In genomic region chr4:88277711-88278025, GRCh38 we compare ENCODE assay signal across 23 cellular contexts. TPM values are rescaled to one million over a fixed set of nuclear protein-coding genes. Genes with fewer than 3 reads are reported as not detected.
DNase-seq lines count a peak whose midpoint lies in the region; ATAC-seq, FAIRE-seq and TF ChIP-seq lines count a peak whose summit lies in the region.
"Had no signal": no experiment of that assay in that cellular context is flagged by ENCODE, and none has a peak within 500 bp of the region (broad histone marks: within the 10 kb centered on the region; RNA-seq: fewer than 3 reads in every experiment).

No MANE protein-coding gene starts in this region.

- H3K27ac Mint-ChIP-seq in nephron progenitor cell, result no peak overlapping the region
- H3K27ac Mint-ChIP-seq in WTC11, result no peak overlapping the region; the same call in 1 of the 2 replicates
- H3K27ac Mint-ChIP-seq: activated naive CD4-positive, alpha-beta T cell treated with anti-CD3 and anti-CD28 coated beads, Interleukin-2, amount 10 ng/mL, durations not matched to agents 7 days and 5 days; activated T-helper 1 cell treated with anti-CD3 and anti-CD28 coated beads, Interleukin-12 subunit alpha, Interleukin-12 subunit beta, Interleukin-2, Interleukin-4 antibody, amounts not matched to agents 30 ng/mL and 10 ng/mL and 1 ng/mL, durations not matched to agents 14 hours and 24 hours and 36 hours had no signal

- no peak overlapping the region for H3K4me3 Mint-ChIP-seq in nephron progenitor cell
- H3K4me3 Mint-ChIP-seq in WTC11, result no peak overlapping the region
- H3K4me3 Mint-ChIP-seq: activated naive CD4-positive, alpha-beta T cell treated with anti-CD3 and anti-CD28 coated beads, Interleukin-2, amount 10 ng/mL, durations not matched to agents 7 days and 5 days; activated T-helper 1 cell treated with anti-CD3 and anti-CD28 coated beads, Interleukin-12 subunit alpha, Interleukin-12 subunit beta, Interleukin-2, Interleukin-4 antibody, amounts not matched to agents 30 ng/mL and 10 ng/mL and 1 ng/mL, durations not matched to agents 14 hours and 24 hours and 36 hours had no signal

- FAIRE-seq in GM12891 (lab: Jason Lieb, UNC) (peak; percentile 52), K562 (lab: Jason Lieb, UNC) (no peak)
- FAIRE-seq: keratinocyte had no signal

- H3K4me1 Mint-ChIP-seq in nephron progenitor cell (peaks cover 39% of the 10 kb centered on the region), WTC11 (peaks cover 41% of the 10 kb centered on the region)

- in situ Hi-C loops in K562 (cut with MboI), result no loop called here

- H3K4me3 ChIP-seq in BLaER1, result no peak overlapping the region
- H3K4me3 ChIP-seq in K562, result no peak overlapping the region
- H3K4me3 ChIP-seq: gastroesophageal sphincter, right lobe of liver, thoracic aorta had no signal

- POLR2A ChIA-PET in K562 (lab: Yijun Ruan, JAX), result no interaction called here
- POLR2A ChIA-PET in WTC11 (lab: Charles Lee), result no interaction called here

- H3K36me3 ChIP-seq in BLaER1, result peaks cover 36% of the 10 kb centered on the region
- peaks cover 3% of the 10 kb centered on the region; the same call in 1 of the 3 replicates for H3K36me3 ChIP-seq in K562 (ENCODE audit: control insufficient read depth, insufficient read depth, low read length)
- H3K36me3 ChIP-seq: right lobe of liver, thoracic aorta had no signal

- ATAC-seq in K562 (no peak), WTC11 (no peak)
- ATAC-seq: gastroesophageal sphincter had no signal

- CTCF ChIA-PET in K562 (lab: Yijun Ruan, JAX; ENCODE audit: low intra/inter-chr PET ratio), result no interaction called here
- CTCF ChIA-PET in WTC11 (lab: Charles Lee), result interaction anchor here (1.3 kb wide), 1 partner anchor 59 kb away, joined by 3 read pairs; no protein-coding TSS in a partner anchor

- TF ChIP-seq RAD21 in K562 (CRISPR knock-in tag; conservative IDR thresholded peaks at IDR 0.05 in 1 of 2, IDR thresholded peaks at IDR 0.05 in 1 of 2), result no peak

- H3K27me3 ChIP-seq in BLaER1 (no peaks in the 10 kb centered on the region), K562 (ENCODE audit: control insufficient read depth in 2 of 2, insufficient read depth in 2 of 2, low read length in 2 of 2) (no peaks in the 10 kb centered on the region)
- H3K27me3 ChIP-seq: gastroesophageal sphincter, right lobe of liver had no signal

- H3K9ac ChIP-seq in BLaER1 (no peak overlapping the region), K562 (ENCODE audit: insufficient read depth in 1 of 2, low read depth in 2 of 2, low read length in 2 of 2) (no peak overlapping the region)

- DNase-seq in GM12891 (ENCODE audit: insufficient read length, low spot score) (no peak), NCI-H187 (lab: John Stamatoyannopoulos, UW) (peak; percentile 77 to 91), K562 (ENCODE audit: extremely low read depth in 1 of 4, low spot score in 3 of 4) (no peak), nephron progenitor cell (no peak), GM19238 (ENCODE audit: insufficient read length, low spot score) (no peak), SKM-1 (lab: John Stamatoyannopoulos, UW; ENCODE audit: unreplicated experiment) (no peak), WTC11 (ENCODE audit: low spot score) (no peak)
- DNase-seq: activated CD4-positive, alpha-beta T cell treated with anti-CD3 and anti-CD28 coated beads, Interleukin-2, amount 50 U/mL, for 4 hours; activated naive CD4-positive, alpha-beta T cell treated with anti-CD3 and anti-CD28 coated beads, Interleukin-2, amount 10 ng/mL, durations not matched to agents 7 days and 5 days; C1 segment of cervical spinal cord; cortex of kidney; NCI-H1092; NCI-H69; right lobe of liver; stimulated activated CD4-positive, alpha-beta T cell treated with anti-CD3 and anti-CD28 coated beads, Interleukin-12 subunit alpha, Interleukin-12 subunit beta, amount 100 ng/mL, for 4 hours; stimulated activated CD4-positive, alpha-beta T cell treated with anti-CD3 and anti-CD28 coated beads, Interleukin-4, amount 100 ng/mL, for 24 hours; stimulated activated naive CD4-positive, alpha-beta T cell; T-helper 9 cell had no signal

- H3K36me3 Mint-ChIP-seq in nephron progenitor cell (ENCODE audit: low read depth) (peaks cover 40% of the 10 kb centered on the region), WTC11 (peaks cover 48% of the 10 kb centered on the region)

- H3K4me2 ChIP-seq in BLaER1 (peak overlapping the region; percentile 8; the same call in 1 of the 2 replicates), K562 (ENCODE audit: insufficient read depth, low read length) (no peak overlapping the region)

- intact Hi-C loops in K562 (cut with micrococcal nuclease), result no loop called here

- H3K9me3 Mint-ChIP-seq in nephron progenitor cell, result peaks cover 14% of the 10 kb centered on the region
- peaks cover 34% of the 10 kb centered on the region for H3K9me3 Mint-ChIP-seq in WTC11
- H3K9me3 Mint-ChIP-seq: activated naive CD4-positive, alpha-beta T cell treated with anti-CD3 and anti-CD28 coated beads, Interleukin-2, amount 10 ng/mL, durations not matched to agents 7 days and 5 days; activated T-helper 1 cell treated with anti-CD3 and anti-CD28 coated beads, Interleukin-12 subunit alpha, Interleukin-12 subunit beta, Interleukin-2, Interleukin-4 antibody, amounts not matched to agents 30 ng/mL and 10 ng/mL and 1 ng/mL, durations not matched to agents 14 hours and 24 hours and 36 hours had no signal

- BruUV-seq in K562 (replicated peaks; lab: Mats Ljungman, UMichigan), result no TSS peak

- no peak overlapping the region for H2AFZ ChIP-seq in K562 (ENCODE audit: low read depth, low read length)

- TF ChIP-seq CTCF in K562 (IDR thresholded peaks at IDR 0.05 in 2 of 3, conservative IDR thresholded peaks at IDR 0.05 in 1 of 3; ENCODE audit: insufficient read depth in 2 of 3, low read depth in 1 of 3, low read length in 3 of 3) (no peak), nephron progenitor cell (IDR thresholded peaks at IDR 0.05) (no peak), WTC11 (IDR thresholded peaks at IDR 0.05) (no peak)

- H4K20me1 ChIP-seq in BLaER1, result peaks cover 21% of the 10 kb centered on the region; the same call in 1 of the 2 replicates
- no peaks in the 10 kb centered on the region for H4K20me1 ChIP-seq in K562 (replicated peaks; ENCODE audit: control insufficient read depth, insufficient read depth, low read length)

- 53% methylated on average over 1 of the region's 1 CpG for WGBS in K562 (ENCODE audit: insufficient coverage, low coverage, missing lambda C conversion rate)

- H3K9me3 ChIP-seq in BLaER1, result no peaks in the 10 kb centered on the region
- H3K9me3 ChIP-seq in K562 (replicated peaks; ENCODE audit: control insufficient read depth, insufficient read depth, low read depth, low read length), result no peaks in the 10 kb centered on the region
- H3K9me3 ChIP-seq: gastroesophageal sphincter, right lobe of liver, thoracic aorta had no signal

- TF ChIP-seq EP300 in K562 (IDR thresholded peaks at IDR 0.05; ENCODE audit: low read length), result no peak

- H3K79me2 ChIP-seq in K562 (ENCODE audit: control insufficient read depth, insufficient read depth, low read length), result peaks cover 25% of the 10 kb centered on the region

- no peaks in the 10 kb centered on the region for H3K9me1 ChIP-seq in K562 (ENCODE audit: control insufficient read depth, insufficient read depth, low read length)

- TF ChIP-seq POLR2A in GM12891 (IDR thresholded peaks at IDR 0.05; ENCODE audit: low read depth, low read length) (no peak), K562 (conservative IDR thresholded peaks at IDR 0.05) (no peak)

- H3K4me1 ChIP-seq in BLaER1, result peaks cover 64% of the 10 kb centered on the region
- H3K4me1 ChIP-seq in K562 (replicated peaks in 1 of 2; ENCODE audit: control insufficient read depth in 2 of 2, insufficient read depth in 2 of 2, low read length in 2 of 2), result 0 out of 5 replicates have a peak, but pooled peaks cover 0 to 6% of the 10 kb centered on the region in 2 experiments

- H3K27me3 Mint-ChIP-seq in nephron progenitor cell (ENCODE audit: low read depth, poor library complexity) (no peaks in the 10 kb centered on the region), WTC11 (ENCODE audit: low read depth) (peaks cover 7% of the 10 kb centered on the region; the same call in 1 of the 2 replicates)
- H3K27me3 Mint-ChIP-seq: activated naive CD4-positive, alpha-beta T cell treated with anti-CD3 and anti-CD28 coated beads, Interleukin-2, amount 10 ng/mL, durations not matched to agents 7 days and 5 days had no signal

- H3K27ac ChIP-seq in BLaER1 (no peak overlapping the region), K562 (ENCODE audit: extremely low read depth, low read depth, low read length) (no peak overlapping the region)
- H3K27ac ChIP-seq: gastroesophageal sphincter, right lobe of liver, thoracic aorta had no signal

TF ChIP-seq in GM12891, 5 proteins besides CTCF, POLR2A, EP300 and RAD21 (continues in another document):
- TF ChIP-seq POLR2AphosphoS5 (IDR thresholded peaks at IDR 0.05; ENCODE audit: low read depth, low read length) (no peak), PAX5 (IDR thresholded peaks at IDR 0.05; ENCODE audit: insufficient read depth, low read length, severe bottlenecking) (no peak)

TF ChIP-seq in K562, 482 proteins besides CTCF, POLR2A, EP300 and RAD21:
- TF ChIP-seq CBFA2T3 (IDR thresholded peaks at IDR 0.05) (peak; percentile 27; the same call in 1 of the 2 replicates), XRCC4 (IDR thresholded peaks at IDR 0.05; ENCODE audit: extremely low read depth, insufficient read depth, insufficient read length) (no peak)

RNA-seq across cellular contexts. Expression of gene PPM1K, which starts 6.7 kb away (rescaled TPM):
- 12.1 TPM for polyA plus RNA-seq in GM12891 (2012; ENCODE audit: low read depth, missing spikeins)
- total RNA-seq in K562 (2011; cell fraction: chromatin; rRNA removed; ENCODE audit: low replicate concordance), result 28.4 and 46.3 TPM in 2 replicates
- total RNA-seq in K562 (2011; cell fraction: nucleolus; rRNA removed), result 20.7 and 26.5 TPM in 2 replicates
- total RNA-seq in K562 (2011; cell fraction: nucleoplasm; rRNA removed), result 34.1 and 43.0 TPM in 2 replicates
- total RNA-seq in K562 (2014; rRNA removed) (10.5 and 14.5 TPM in 2 replicates), K562 (2014; rRNA removed; fragmentation: Illumina TruSeq; extraction: Trizol) (18.0 and 19.1 TPM in 2 replicates), K562 (2015; rRNA removed; fragmentation: Illumina TruSeq; extraction: Trizol) (7.6 and 12.0 TPM in 2 replicates), K562 (2021) (14.0 and 14.1 TPM in 2 replicates), WTC11 (2021) (13.4 to 17.0 TPM (median 14.1 TPM) in 3 replicates)
- polyA plus RNA-seq in K562 (2011; rRNA removed) (15.0 and 16.5 TPM in 2 replicates), K562 (2014; fragmentation: Illumina TruSeq; extraction: Trizol) (8.2 and 8.4 TPM in 2 replicates), K562 (2014; fragmentation: Nextera tagmentation; extraction: Ambion mirVana) (10 to 100 TPM in 1 of 2 experiments, 1 to 10 TPM in 1; 8.2 to 10.3 TPM), K562 (2014; rRNA removed) (8.9 and 13.0 TPM in 2 replicates)
- polyA plus RNA-seq in K562 (2011; cell fraction: cytosol; rRNA removed), result 4.1 and 10.4 TPM in 2 replicates
- 10.5 and 12.1 TPM in 2 replicates for polyA plus RNA-seq in K562 (2011; cell fraction: nucleus; rRNA removed)
- polyA plus RNA-seq in K562 (2012), result 3.5 and 4.5 TPM in 2 replicates
- polyA minus RNA-seq in K562 (2011; rRNA and poly(A)+ RNA removed), result 34.5 and 38.7 TPM in 2 replicates
- 8.8 and 9.2 TPM in 2 replicates for polyA minus RNA-seq in K562 (2011; cell fraction: cytosol; rRNA and poly(A)+ RNA removed)
- 16.8 and 32.1 TPM in 2 replicates for polyA minus RNA-seq in K562 (2011; cell fraction: nucleus; rRNA and poly(A)+ RNA removed)

Comparison
In these comparisons a context has a peak if more than half of its experiments do, and no peak if none do; other contexts are left out.
1. DNase-seq: peak in NCI-H187 (2 of 2); none in GM12891 (single experiment), K562 (0 of 4), nephron progenitor cell (single experiment), GM19238 (single experiment), SKM-1 (single experiment) and WTC11 (single experiment).